In the genomic region with DNA sequence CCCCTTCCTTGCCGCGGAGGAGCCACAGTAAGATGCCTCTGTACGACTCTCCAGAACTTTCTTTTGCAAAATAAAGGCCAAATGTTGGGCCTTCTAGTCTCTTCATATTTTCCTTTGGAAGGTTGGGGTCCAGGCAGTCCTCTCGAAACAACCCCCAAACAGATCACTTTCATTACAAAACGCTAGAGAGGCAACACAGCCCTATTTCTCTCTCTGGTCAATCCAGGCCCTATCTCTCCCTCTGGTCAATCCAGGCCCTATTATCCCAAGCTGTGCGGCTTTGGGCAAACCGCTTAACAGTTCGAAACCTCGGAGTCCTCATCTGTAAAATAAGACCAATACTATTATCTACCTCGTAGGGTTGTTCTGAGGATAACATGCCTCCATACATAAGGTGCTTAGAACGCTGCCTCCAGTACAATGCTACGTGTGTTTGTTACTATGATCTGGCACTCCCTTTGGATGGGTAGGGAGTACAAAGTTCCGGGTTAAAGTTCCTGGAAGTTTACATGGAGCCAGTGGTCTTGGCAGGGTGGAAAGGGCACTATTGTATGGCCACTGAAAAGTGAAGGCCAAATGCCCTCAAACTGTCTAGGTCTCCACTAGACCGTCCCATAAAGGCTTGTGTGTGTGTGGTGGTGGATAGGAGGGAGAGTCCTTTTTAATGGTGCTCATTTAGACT, we compare ENCODE assay signal across 8 cellular contexts.
DNase-seq lines count a peak whose midpoint lies in the region; ATAC-seq and TF ChIP-seq lines count a peak whose summit lies in the region.

No MANE protein-coding gene starts in this region.

- no peak for ATAC-seq in heart left ventricle

- 48 to 80% (median 63%) methylated on average over 13 to 14 of the region's 14 CpGs for WGBS in heart left ventricle, 4 donors

- peaks cover 0 to 90% (median 0%) of the 10 kb centered on the region in 9 donors for H3K27me3 ChIP-seq in heart left ventricle
- H3K27me3 ChIP-seq in ascending aorta = no peaks in the 10 kb centered on the region
- H3K27me3 ChIP-seq in mucosa of rectum (ENCODE audit: control insufficient read depth in 2 of 2, insufficient read depth in 2 of 2, low read length in 2 of 2) = peaks cover 0 to 4% of the 10 kb centered on the region in 2 donors
- no peaks in the 10 kb centered on the region for H3K27me3 ChIP-seq in uterus

- TF ChIP-seq CTCF in heart left ventricle (IDR thresholded peaks at IDR 0.05) = no peak
- TF ChIP-seq CTCF in ascending aorta (IDR thresholded peaks at IDR 0.05) = no peak
- TF ChIP-seq CTCF in uterus (IDR thresholded peaks at IDR 0.05) = no peak

- intact Hi-C loops in heart left ventricle (cut with DNase I) (loop anchor here in 6 of 10 donors (5.0 to 10.0 kb wide), 8 partner anchors 66 to 438 kb away; partner anchors contain the start of gene BCOR (in 1 of the 6)), cardiac septum (cut with DNase I) (loop anchor here (2.0 to 5.0 kb wide), 2 partner anchors 74 to 356 kb away; no protein-coding TSS in a partner anchor), ascending aorta (cut with DNase I) (loop anchor here (5.0 to 10.0 kb wide), 2 partner anchors 356 to 1368 kb away; partner anchors contain the start of gene MID1IP1), uterus (cut with DNase I; ENCODE audit: low total_unique reads) (loop anchor here (5.0 to 10.0 kb wide), 2 partner anchors 92 to 161 kb away; no protein-coding TSS in a partner anchor)

- no peaks in the 10 kb centered on the region for H3K36me3 ChIP-seq in heart left ventricle
- no peaks in the 10 kb centered on the region for H3K36me3 ChIP-seq in ascending aorta
- no peaks in the 10 kb centered on the region for H3K36me3 ChIP-seq in mucosa of rectum (ENCODE audit: control insufficient read depth in 2 of 2, insufficient read depth in 2 of 2, low read length in 2 of 2)
- no peaks in the 10 kb centered on the region for H3K36me3 ChIP-seq in uterus

- H3K9ac ChIP-seq in mucosa of rectum (ENCODE audit: low read depth in 1 of 2, low read length in 2 of 2) = peak overlapping the region; percentile 14 to 73

- no peak for TF ChIP-seq POLR2A in heart left ventricle (IDR thresholded peaks at IDR 0.05)
- no peak for TF ChIP-seq POLR2A in uterus (IDR thresholded peaks at IDR 0.05)

- H3K4me3 ChIP-seq in heart left ventricle = peak overlapping the region in 11 of 12 donors; percentile 19 to 66 (median 53)
- peak overlapping the region; percentile 50 to 69 for H3K4me3 ChIP-seq in ascending aorta
- peak overlapping the region in 1 of 2 donors; percentile 69 for H3K4me3 ChIP-seq in mucosa of rectum (ENCODE audit: low read length in 2 of 2)
- peak overlapping the region; percentile 30 to 36 for H3K4me3 ChIP-seq in uterus

- DNase-seq in heart left ventricle (no peak), cardiac septum (ENCODE audit: low spot score) (no peak), ascending aorta (ENCODE audit: low spot score in 2 of 2) (no peak), uterus (no peak), AG20443 (ENCODE audit: low spot score) (no peak), NCI-H446 (lab: John Stamatoyannopoulos, UW) (no peak), DMS153 treated with DMSO at 0.1 percent for 48 hours (lab: John Stamatoyannopoulos, UW; ENCODE audit: unreplicated experiment) (no peak)

- H3K4me1 ChIP-seq in heart left ventricle = peaks cover 0 to 48% (median 22%) of the 10 kb centered on the region in 12 donors
- peaks cover 3 to 14% of the 10 kb centered on the region in 2 donors for H3K4me1 ChIP-seq in ascending aorta
- peaks cover 17 to 32% of the 10 kb centered on the region in 2 donors for H3K4me1 ChIP-seq in mucosa of rectum (ENCODE audit: control insufficient read depth in 2 of 2, insufficient read depth in 2 of 2, low read length in 2 of 2)
- H3K4me1 ChIP-seq in uterus = peaks cover 0 to 7% of the 10 kb centered on the region in 2 donors

- no peaks in the 10 kb centered on the region for H3K9me3 ChIP-seq in heart left ventricle
- no peaks in the 10 kb centered on the region for H3K9me3 ChIP-seq in ascending aorta
- no peaks in the 10 kb centered on the region for H3K9me3 ChIP-seq in mucosa of rectum (ENCODE audit: control insufficient read depth in 2 of 2, low read length in 2 of 2)
- no peaks in the 10 kb centered on the region for H3K9me3 ChIP-seq in uterus

- peak overlapping the region in 11 of 12 donors; percentile 76 to 99 (median 91) for H3K27ac ChIP-seq in heart left ventricle
- H3K27ac ChIP-seq in ascending aorta = peak overlapping the region; percentile 92 to 94
- peak overlapping the region; percentile 80 to 95 for H3K27ac ChIP-seq in mucosa of rectum (ENCODE audit: low read depth in 2 of 2, low read length in 2 of 2)
- H3K27ac ChIP-seq in uterus = peak overlapping the region; percentile 78 to 93
